Comparison of ENCODE assay signal across 13 cellular contexts in the genomic region with DNA sequence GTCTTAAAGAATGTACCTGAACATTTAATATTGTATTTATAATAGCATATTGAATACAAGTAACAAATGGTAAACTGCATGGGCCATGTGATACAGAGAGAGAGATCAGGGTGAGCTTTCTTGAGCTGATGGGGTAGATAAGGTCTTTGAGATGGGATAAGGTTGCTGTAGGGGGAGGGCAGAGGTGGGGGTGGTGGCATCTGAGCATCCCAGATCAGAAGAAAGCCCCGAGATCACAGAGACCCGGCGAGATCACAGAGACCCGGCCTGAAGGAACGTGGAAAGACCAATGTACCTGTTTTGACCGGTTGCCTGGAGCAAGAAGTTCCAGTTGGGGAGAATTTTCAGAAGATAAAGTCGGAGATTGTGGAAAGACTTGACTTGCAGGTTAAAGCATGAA. TPM values are rescaled to one million over a fixed set of nuclear protein-coding genes. Genes with fewer than 3 reads are reported as not detected.
DNase-seq lines count a peak whose midpoint lies in the region; ATAC-seq and TF ChIP-seq lines count a peak whose summit lies in the region.
"Had no signal": no experiment of that assay in that cellular context is flagged by ENCODE, and none has a peak within 500 bp of the region (broad histone marks: within the 10 kb centered on the region; RNA-seq: fewer than 3 reads in every experiment).

No MANE protein-coding gene starts in this region.

- H2AFZ ChIP-seq in DND-41 (ENCODE audit: low read depth, low read length): no peak overlapping the region

- H3K79me2 ChIP-seq in DND-41 (ENCODE audit: insufficient read depth, low read length): peaks cover 94% of the 10 kb centered on the region

- H3K4me1 Mint-ChIP-seq in activated CD8-positive, alpha-beta T cell treated with anti-CD3 and anti-CD28 coated beads for 36 hours (ENCODE audit: low read depth): peaks cover 78% of the 10 kb centered on the region
- H3K4me1 Mint-ChIP-seq in memory B cell (peaks cover 55% of the 10 kb centered on the region), chondrocyte (ENCODE audit: low read depth) (peaks cover 72% of the 10 kb centered on the region)

- peaks cover 13 to 92% (median 89%) of the 10 kb centered on the region in 11 experiments; a peak in 21 of 22 replicates for H4K20me1 ChIP-seq in BLaER1 treated with 17β-estradiol and CSF1 and Interleukin-3, amounts not matched to agents 10 nM and 100 nM
- peaks cover 66% of the 10 kb centered on the region for H4K20me1 ChIP-seq in DND-41 (ENCODE audit: insufficient read depth, low read length)

- H3K9ac ChIP-seq in BLaER1 treated with 17β-estradiol and CSF1 and Interleukin-3, amounts not matched to agents 10 nM and 100 nM: no peak overlapping the region
- H3K9ac ChIP-seq in DND-41 (ENCODE audit: low read depth, low read length): no peak overlapping the region

- peaks cover 0 to 7% (median 4%) of the 10 kb centered on the region in 11 experiments; a peak in 4 of 22 replicates for H3K36me3 ChIP-seq in BLaER1 treated with 17β-estradiol and CSF1 and Interleukin-3, amounts not matched to agents 10 nM and 100 nM
- H3K36me3 ChIP-seq in DND-41 (ENCODE audit: insufficient read depth, low read length): no peaks in the 10 kb centered on the region; the same call in 1 of the 2 replicates
- H3K36me3 ChIP-seq: BE2C had no signal

- H3K36me3 Mint-ChIP-seq in activated CD8-positive, alpha-beta T cell treated with anti-CD3 and anti-CD28 coated beads for 36 hours (ENCODE audit: low read depth): peaks cover 10% of the 10 kb centered on the region
- H3K36me3 Mint-ChIP-seq in memory B cell (peaks cover 4% of the 10 kb centered on the region), chondrocyte (ENCODE audit: low read depth) (no peaks in the 10 kb centered on the region)

- H3K27ac ChIP-seq in BLaER1 treated with 17β-estradiol and CSF1 and Interleukin-3, amounts not matched to agents 10 nM and 100 nM: no peak overlapping the region
- H3K27ac ChIP-seq in DND-41 (ENCODE audit: low read length) (no peak overlapping the region), foreskin keratinocyte (no peak overlapping the region)

- no peaks in the 10 kb centered on the region for H3K27me3 ChIP-seq in BLaER1 treated with 17β-estradiol and CSF1 and Interleukin-3, amounts not matched to agents 10 nM and 100 nM
- H3K27me3 ChIP-seq in DND-41 (ENCODE audit: insufficient read depth, low read length, poor library complexity) (no peaks in the 10 kb centered on the region), foreskin keratinocyte (no peaks in the 10 kb centered on the region)

- no peak for TF ChIP-seq CTCF in DND-41 (IDR thresholded peaks at IDR 0.05; ENCODE audit: borderline replicate concordance, extremely low read depth, low read length, poor library complexity, severe bottlenecking)
- TF ChIP-seq CTCF in activated CD8-positive, alpha-beta T cell treated with anti-CD3 and anti-CD28 coated beads for 36 hours (IDR thresholded peaks at IDR 0.05): no peak
- no peak for TF ChIP-seq CTCF in foreskin keratinocyte (conservative IDR thresholded peaks at IDR 0.05)
- TF ChIP-seq CTCF in chondrocyte (IDR thresholded peaks at IDR 0.05): no peak

- H3K4me2 ChIP-seq in BLaER1 treated with 17β-estradiol and CSF1 and Interleukin-3, amounts not matched to agents 10 nM and 100 nM: peak overlapping the region; percentile 2 to 78 (median 55); a peak in 15 of 22 replicates
- peak overlapping the region; percentile 27; the same call in 1 of the 2 replicates for H3K4me2 ChIP-seq in DND-41 (ENCODE audit: insufficient read depth, low read length)

- H3K4me3 Mint-ChIP-seq in activated CD8-positive, alpha-beta T cell treated with anti-CD3 and anti-CD28 coated beads for 36 hours: peak overlapping the region; percentile 63
- H3K4me3 Mint-ChIP-seq in memory B cell (peak overlapping the region; percentile 9), chondrocyte (ENCODE audit: unreplicated experiment) (no peak overlapping the region)
- H3K4me3 Mint-ChIP-seq: H9; stimulated activated memory B cell treated with anti-CD40 and anti-IgM and Interleukin-4, amounts not matched to agents 10 μg/mL and 1 μg/mL and 100 μg/mL, for 72 hours had no signal

- no peaks in the 10 kb centered on the region for H3K27me3 Mint-ChIP-seq in activated CD8-positive, alpha-beta T cell treated with anti-CD3 and anti-CD28 coated beads for 36 hours
- H3K27me3 Mint-ChIP-seq in memory B cell (no peaks in the 10 kb centered on the region), chondrocyte (ENCODE audit: low read depth) (no peaks in the 10 kb centered on the region)
- H3K27me3 Mint-ChIP-seq: stimulated activated memory B cell treated with anti-CD40 and anti-IgM and Interleukin-4, amounts not matched to agents 10 μg/mL and 1 μg/mL and 100 μg/mL, for 72 hours had no signal

- intact Hi-C loops in activated CD8-positive, alpha-beta T cell treated with anti-CD3 and anti-CD28 coated beads for 36 hours (cut with micrococcal nuclease): no loop called here

- no peaks in the 10 kb centered on the region for H3K9me3 ChIP-seq in BLaER1 treated with 17β-estradiol and CSF1 and Interleukin-3, amounts not matched to agents 10 nM and 100 nM (replicated peaks in 1 of 11)
- no peaks in the 10 kb centered on the region for H3K9me3 ChIP-seq in DND-41 (ENCODE audit: insufficient read depth, low read length, severe bottlenecking)
- H3K9me3 ChIP-seq: BE2C had no signal

- peak; percentile 36 for DNase-seq in DND-41
- peak; percentile 32 for DNase-seq in activated CD8-positive, alpha-beta T cell treated with anti-CD3 and anti-CD28 coated beads for 36 hours
- no peak for DNase-seq in memory B cell (ENCODE audit: low spot score in 2 of 2)
- no peak for DNase-seq in foreskin keratinocyte
- DNase-seq in chondrocyte (ENCODE audit: low spot score): no peak
- DNase-seq: BE2C, H9, NCI-H1417 treated with DMSO at 0.1 percent for 48 hours, NCI-H446 treated with DMSO at 0.1 percent for 48 hours had no signal

- CTCF ChIA-PET in activated CD8-positive, alpha-beta T cell treated with anti-CD3 and anti-CD28 coated beads for 36 hours (lab: Charles Lee): interaction anchor here (2.2 kb wide), 1 partner anchor 32 kb away, joined by 11 read pairs; no protein-coding TSS in a partner anchor

- H3K9me3 Mint-ChIP-seq in activated CD8-positive, alpha-beta T cell treated with anti-CD3 and anti-CD28 coated beads for 36 hours: no peaks in the 10 kb centered on the region
- H3K9me3 Mint-ChIP-seq in memory B cell (no peaks in the 10 kb centered on the region), chondrocyte (ENCODE audit: low read depth) (no peaks in the 10 kb centered on the region)
- H3K9me3 Mint-ChIP-seq: H9; stimulated activated memory B cell treated with anti-CD40 and anti-IgM and Interleukin-4, amounts not matched to agents 10 μg/mL and 1 μg/mL and 100 μg/mL, for 72 hours had no signal

- H3K4me1 ChIP-seq in BLaER1 treated with 17β-estradiol and CSF1 and Interleukin-3, amounts not matched to agents 10 nM and 100 nM: peaks cover 64 to 82% (median 73%) of the 10 kb centered on the region in 10 experiments
- peaks cover 67% of the 10 kb centered on the region for H3K4me1 ChIP-seq in DND-41 (ENCODE audit: insufficient read depth, low read length)
- peaks cover 5% of the 10 kb centered on the region for H3K4me1 ChIP-seq in foreskin keratinocyte
- H3K4me1 ChIP-seq: BE2C had no signal

- H3K27ac Mint-ChIP-seq in activated CD8-positive, alpha-beta T cell treated with anti-CD3 and anti-CD28 coated beads for 36 hours: peak overlapping the region; percentile 82
- peak overlapping the region; percentile 65 for H3K27ac Mint-ChIP-seq in memory B cell
- H3K27ac Mint-ChIP-seq in chondrocyte (ENCODE audit: unreplicated experiment): no peak overlapping the region
- H3K27ac Mint-ChIP-seq: H9; stimulated activated memory B cell treated with anti-CD40 and anti-IgM and Interleukin-4, amounts not matched to agents 10 μg/mL and 1 μg/mL and 100 μg/mL, for 72 hours had no signal

- POLR2A ChIA-PET in activated CD8-positive, alpha-beta T cell treated with anti-CD3 and anti-CD28 coated beads for 36 hours (lab: Charles Lee): interaction anchor here (2.7 kb wide), 1 partner anchor 33 kb away, joined by 13 read pairs; no protein-coding TSS in a partner anchor

- ATAC-seq in DND-41 (ENCODE audit: insufficient read depth, low read depth): peak; percentile 28; the same call in 1 of the 3 replicates
- ATAC-seq in activated CD8-positive, alpha-beta T cell treated with anti-CD3 and anti-CD28 coated beads for 36 hours: no peak
- ATAC-seq in memory B cell (ENCODE audit: low read depth): no peak
- no peak for ATAC-seq in HG03159 (IDR thresholded peaks at IDR 0.05; ENCODE audit: unreplicated experiment)
- ATAC-seq in foreskin keratinocyte: no peak
- no peak for ATAC-seq in HG03442 (IDR thresholded peaks at IDR 0.05; ENCODE audit: unreplicated experiment)
- ATAC-seq: stimulated activated memory B cell treated with anti-CD40 and anti-IgM and Interleukin-4, amounts not matched to agents 10 μg/mL and 1 μg/mL and 100 μg/mL, for 72 hours had no signal

- H3K4me3 ChIP-seq in BLaER1 treated with 17β-estradiol and CSF1 and Interleukin-3, amounts not matched to agents 10 nM and 100 nM: no peak overlapping the region
- H3K4me3 ChIP-seq in DND-41 (ENCODE audit: low read depth in 1 of 2, low read length in 2 of 2): no peak overlapping the region

RNA-seq across cellular contexts. Expression of gene SMARCA2, which starts 6.6 kb away (rescaled TPM):
- 10 to 100 TPM; 94.7 to 99.4 TPM for total RNA-seq in activated CD8-positive, alpha-beta T cell treated with anti-CD3 and anti-CD28 coated beads for 36 hours
- total RNA-seq in foreskin keratinocyte (46.0 and 47.3 TPM in 2 replicates), chondrocyte (82.5 to 158 TPM (median 95.1 TPM) in 3 replicates)
- 18.4 and 21.6 TPM in 2 replicates for polyA plus RNA-seq in foreskin keratinocyte

Comparison
In these comparisons a context has a peak if more than half of its experiments do, and no peak if none do; other contexts are left out.
1. DNase-seq: peak in DND-41 (single experiment) and activated CD8-positive, alpha-beta T cell treated with anti-CD3 and anti-CD28 coated beads for 36 hours (single experiment); none in memory B cell (0 of 2), foreskin keratinocyte (0 of 2) and chondrocyte (single experiment).